In the genomic region with DNA sequence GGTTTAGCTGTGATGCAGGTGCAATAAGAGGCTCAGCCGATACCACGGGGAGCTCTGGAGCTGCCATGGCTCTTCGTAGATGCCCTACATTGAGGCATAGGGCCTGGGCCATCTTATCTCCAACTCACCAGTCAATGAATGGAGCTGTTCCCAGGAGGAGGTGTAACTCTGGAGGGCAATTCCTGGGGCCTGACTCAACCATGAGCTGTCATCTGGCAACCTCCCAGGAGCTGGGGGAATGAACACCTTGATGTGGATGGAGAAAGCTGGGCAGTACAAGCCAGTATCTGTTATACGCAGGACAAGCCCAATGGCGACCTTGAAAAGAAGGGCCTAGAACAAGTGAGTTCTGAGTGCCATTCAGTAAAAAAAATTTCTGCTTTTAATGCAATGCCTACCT, we compare ENCODE assay signal across 20 cellular contexts.
DNase-seq lines count a peak whose midpoint lies in the region; ATAC-seq and TF ChIP-seq lines count a peak whose summit lies in the region.
"Had no signal": no experiment of that assay in that cellular context is flagged by ENCODE, and none has a peak within 500 bp of the region (broad histone marks: within the 10 kb centered on the region; RNA-seq: fewer than 3 reads in every experiment).

No MANE protein-coding gene starts in this region.

- H3K9me3 Mint-ChIP-seq in MCF 10A (ENCODE audit: unreplicated experiment), result no peaks in the 10 kb centered on the region
- H3K9me3 Mint-ChIP-seq: activated CD4-positive, alpha-beta T cell treated with anti-CD3 and anti-CD28 coated beads, Interleukin-2, amount 10 ng/mL, durations not matched to agents 24 days and 14 days; activated naive CD4-positive, alpha-beta T cell treated with anti-CD3 and anti-CD28 coated beads, Interleukin-2, amount 50 U/mL, for 24 hours had no signal

- intact Hi-C loops in MCF 10A (cut with micrococcal nuclease), result no loop called here
- intact Hi-C loops in breast epithelium (cut with DNase I; ENCODE audit: low total_unique reads), result no loop called here

- H3K27ac Mint-ChIP-seq in MCF 10A (ENCODE audit: low read depth, unreplicated experiment), result peak overlapping the region; percentile 76
- H3K27ac Mint-ChIP-seq: activated CD4-positive, alpha-beta T cell treated with anti-CD3 and anti-CD28 coated beads, Interleukin-2, amount 10 ng/mL, durations not matched to agents 24 days and 14 days; activated naive CD4-positive, alpha-beta T cell treated with anti-CD3 and anti-CD28 coated beads, Interleukin-2, amount 50 U/mL, for 24 hours; nephron; stimulated activated memory B cell treated with anti-CD40 and anti-IgM and Interleukin-4, amounts not matched to agents 10 μg/mL and 1 μg/mL and 100 μg/mL, for 72 hours had no signal

- H3K4me1 ChIP-seq in breast epithelium (no peaks in the 10 kb centered on the region), foreskin keratinocyte (peaks cover 9% of the 10 kb centered on the region)
- H3K4me1 ChIP-seq: gastroesophageal sphincter, tibial artery had no signal

- no peaks in the 10 kb centered on the region for H3K27me3 Mint-ChIP-seq in MCF 10A (ENCODE audit: insufficient read depth, unreplicated experiment)
- H3K27me3 Mint-ChIP-seq: activated CD4-positive, alpha-beta T cell treated with anti-CD3 and anti-CD28 coated beads, Interleukin-2, amount 10 ng/mL, durations not matched to agents 24 days and 14 days; activated naive CD4-positive, alpha-beta T cell treated with anti-CD3 and anti-CD28 coated beads, Interleukin-2, amount 50 U/mL, for 24 hours; stimulated activated memory B cell treated with anti-CD40 and anti-IgM and Interleukin-4, amounts not matched to agents 10 μg/mL and 1 μg/mL and 100 μg/mL, for 72 hours had no signal

- peaks cover 12% of the 10 kb centered on the region for H3K4me1 Mint-ChIP-seq in MCF 10A (ENCODE audit: insufficient read depth, unreplicated experiment)
- H3K4me1 Mint-ChIP-seq: activated CD4-positive, alpha-beta T cell treated with anti-CD3 and anti-CD28 coated beads, Interleukin-2, amount 10 ng/mL, durations not matched to agents 24 days and 14 days; activated naive CD4-positive, alpha-beta T cell treated with anti-CD3 and anti-CD28 coated beads, Interleukin-2, amount 50 U/mL, for 24 hours; nephron; stimulated activated memory B cell treated with anti-CD40 and anti-IgM and Interleukin-4, amounts not matched to agents 10 μg/mL and 1 μg/mL and 100 μg/mL, for 72 hours had no signal

- no peaks in the 10 kb centered on the region for H3K36me3 Mint-ChIP-seq in MCF 10A (ENCODE audit: insufficient read depth, unreplicated experiment)
- H3K36me3 Mint-ChIP-seq: activated naive CD4-positive, alpha-beta T cell treated with anti-CD3 and anti-CD28 coated beads, Interleukin-2, amount 50 U/mL, for 24 hours; CD14-positive monocyte; stimulated activated memory B cell treated with anti-CD40 and anti-IgM and Interleukin-4, amounts not matched to agents 10 μg/mL and 1 μg/mL and 100 μg/mL, for 72 hours had no signal

- H3K27ac ChIP-seq in breast epithelium (no peak overlapping the region), foreskin keratinocyte (no peak overlapping the region)
- H3K27ac ChIP-seq: gastroesophageal sphincter, KMS-11, tibial artery had no signal

- no peak overlapping the region for H3K4me3 ChIP-seq in breast epithelium
- H3K4me3 ChIP-seq: gastroesophageal sphincter, tibial artery had no signal

- peak; percentile 99 for ATAC-seq in foreskin keratinocyte
- ATAC-seq: gastroesophageal sphincter; stimulated activated memory B cell treated with anti-CD40 and anti-IgM and Interleukin-4, amounts not matched to agents 10 μg/mL and 1 μg/mL and 100 μg/mL, for 72 hours had no signal

- POLR2A ChIA-PET in MCF 10A (lab: Yijun Ruan, JAX), result no interaction called here

- CTCF ChIA-PET in MCF 10A (lab: Yijun Ruan, JAX), result no interaction called here

- H3K4me3 Mint-ChIP-seq in MCF 10A (ENCODE audit: unreplicated experiment), result no peak overlapping the region
- H3K4me3 Mint-ChIP-seq: activated CD4-positive, alpha-beta T cell treated with anti-CD3 and anti-CD28 coated beads, Interleukin-2, amount 10 ng/mL, durations not matched to agents 24 days and 14 days; activated naive CD4-positive, alpha-beta T cell treated with anti-CD3 and anti-CD28 coated beads, Interleukin-2, amount 50 U/mL, for 24 hours; CD14-positive monocyte; nephron; stimulated activated memory B cell treated with anti-CD40 and anti-IgM and Interleukin-4, amounts not matched to agents 10 μg/mL and 1 μg/mL and 100 μg/mL, for 72 hours had no signal

- peak; percentile 94 for DNase-seq in MCF 10A (ENCODE audit: unreplicated experiment)
- no peak for DNase-seq in breast epithelium (ENCODE audit: low spot score in 2 of 2)
- DNase-seq in SW480 (ENCODE audit: low spot score), result peak; percentile 7
- DNase-seq in foreskin keratinocyte, result peak; percentile 87 to 94
- DNase-seq in NK-92 (lab: John Stamatoyannopoulos, UW; ENCODE audit: unreplicated experiment), result no peak
- DNase-seq in OCI-M2 (lab: John Stamatoyannopoulos, UW; ENCODE audit: unreplicated experiment), result no peak
- no peak for DNase-seq in cerebellum (ENCODE audit: low spot score)
- no peak for DNase-seq in T-helper 1 cell
- DNase-seq: activated CD4-positive, alpha-beta T cell treated with anti-CD3 and anti-CD28 coated beads, Interleukin-2, amount 10 ng/mL, durations not matched to agents 24 days and 14 days; DND-41; NCI-H1436 treated with DMSO at 0.1 percent for 48 hours; NCI-H446 treated with DMSO at 0.1 percent for 48 hours; stimulated activated CD4-positive, alpha-beta T cell treated with anti-CD3 and anti-CD28 coated beads, Interleukin-12 subunit alpha, Interleukin-12 subunit beta, amount 100 ng/mL, for 4 hours; tibial artery had no signal

- no peaks in the 10 kb centered on the region for H3K36me3 ChIP-seq in breast epithelium
- H3K36me3 ChIP-seq: gastroesophageal sphincter, tibial artery had no signal

- BruUV-seq in MCF 10A (replicated peaks; lab: Mats Ljungman, UMichigan), result no TSS peak

- no peaks in the 10 kb centered on the region for H3K27me3 ChIP-seq in breast epithelium
- H3K27me3 ChIP-seq in foreskin keratinocyte, result no peaks in the 10 kb centered on the region
- H3K27me3 ChIP-seq: gastroesophageal sphincter, tibial artery had no signal

- TF ChIP-seq POLR2A in breast epithelium (IDR thresholded peaks at IDR 0.05), result no peak

- H3K9me3 ChIP-seq in breast epithelium, result no peaks in the 10 kb centered on the region
- H3K9me3 ChIP-seq: gastroesophageal sphincter, tibial artery had no signal

- TF ChIP-seq CTCF in MCF 10A (IDR thresholded peaks at IDR 0.05; ENCODE audit: unreplicated experiment), result no peak
- no peak for TF ChIP-seq CTCF in breast epithelium (IDR thresholded peaks at IDR 0.05)
- no peak for TF ChIP-seq CTCF in foreskin keratinocyte (conservative IDR thresholded peaks at IDR 0.05)

Comparison
In these comparisons a context has a peak if more than half of its experiments do, and no peak if none do; other contexts are left out.
1. DNase-seq: peak in MCF 10A (single experiment), SW480 (single experiment) and foreskin keratinocyte (2 of 2); none in breast epithelium (0 of 2), NK-92 (single experiment), OCI-M2 (single experiment), cerebellum (single experiment) and T-helper 1 cell (0 of 5).